18 cellular contexts compared by ENCODE assay signal in the genomic region with DNA sequence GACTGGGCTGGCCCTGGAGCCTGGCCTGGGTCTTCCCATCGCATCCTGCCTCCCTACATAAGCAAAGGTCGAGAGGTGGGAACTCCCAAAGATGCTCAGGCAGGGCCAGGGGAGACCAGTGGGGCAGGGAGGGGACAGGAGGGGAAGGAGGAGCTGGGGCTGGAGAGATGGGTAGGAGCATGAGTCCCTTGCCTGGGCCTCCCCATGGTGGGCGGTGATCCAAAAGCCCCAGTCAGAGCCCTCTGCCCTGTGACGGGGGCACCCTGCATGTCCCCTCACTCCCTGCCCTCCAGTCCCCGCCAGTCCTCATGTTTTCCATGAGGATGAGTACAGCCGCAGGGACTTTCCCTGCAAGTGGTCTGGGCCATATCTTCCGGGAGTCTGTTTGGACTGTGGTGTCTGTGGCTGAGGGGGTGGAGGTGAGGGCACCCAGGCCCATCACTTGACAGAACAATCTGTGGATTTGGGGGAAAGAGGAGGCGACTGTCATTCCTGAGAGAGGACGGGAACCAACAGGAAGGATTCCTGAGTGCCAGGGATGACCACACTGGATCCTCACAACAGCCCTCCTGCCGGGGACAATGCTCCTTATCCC. TPM values are rescaled to one million over a fixed set of nuclear protein-coding genes. Genes with fewer than 3 reads are reported as not detected.
DNase-seq lines count a peak whose midpoint lies in the region; ATAC-seq, FAIRE-seq and TF ChIP-seq lines count a peak whose summit lies in the region.
"Had no signal": no experiment of that assay in that cellular context is flagged by ENCODE, and none has a peak within 500 bp of the region (broad histone marks: within the 10 kb centered on the region; RNA-seq: fewer than 3 reads in every experiment).

No MANE protein-coding gene starts in this region.

- H3K23ac ChIP-seq in mesendoderm (ENCODE audit: low read length) = no peak overlapping the region

- WGBS in endodermal cell (ENCODE audit: insufficient coverage in 1 of 2, insufficient read length in 1 of 2), 2 experiments = 89 to 94% methylated on average over 3 to 10 of the region's 10 CpGs
- WGBS in smooth muscle cell (ENCODE audit: low lambda C conversion rate) = 49% methylated on average over 10 of the region's 10 CpGs
- WGBS in mesendoderm (ENCODE audit: extremely low coverage, insufficient coverage, low lambda C conversion rate) = no CpG with 5 or more reads among the region's 10 CpGs

- no peak overlapping the region for H2BK120ac ChIP-seq in mesendoderm (ENCODE audit: low read depth, low read length)

- no peaks in the 10 kb centered on the region for H3K27me3 Mint-ChIP-seq in endodermal cell (ENCODE audit: insufficient read depth)
- peaks cover 8% of the 10 kb centered on the region for H3K27me3 Mint-ChIP-seq in osteocyte (ENCODE audit: unreplicated experiment)

- H3K4me1 Mint-ChIP-seq in endodermal cell = peaks cover 3% of the 10 kb centered on the region
- no peaks in the 10 kb centered on the region for H3K4me1 Mint-ChIP-seq in osteocyte (ENCODE audit: unreplicated experiment)
- H3K4me1 Mint-ChIP-seq: CD8-positive, alpha-beta memory T cell had no signal

- H3K9me3 Mint-ChIP-seq in endodermal cell = peaks cover 11% of the 10 kb centered on the region
- H3K9me3 Mint-ChIP-seq in osteocyte (ENCODE audit: unreplicated experiment) = peaks cover 14% of the 10 kb centered on the region

- peaks cover 10% of the 10 kb centered on the region for H3K9me3 ChIP-seq in endodermal cell (ENCODE audit: control insufficient read depth, low read length)
- H3K9me3 ChIP-seq in mucosa of descending colon = no peaks in the 10 kb centered on the region
- H3K9me3 ChIP-seq in smooth muscle cell (replicated peaks; ENCODE audit: low read depth) = peaks cover 9% of the 10 kb centered on the region
- H3K9me3 ChIP-seq: Caco-2 had no signal

- H2AFZ ChIP-seq in smooth muscle cell (ENCODE audit: low read depth) = no peak overlapping the region
- H2AFZ ChIP-seq: GM23248 had no signal

- peaks cover 12% of the 10 kb centered on the region for H3F3A ChIP-seq in smooth muscle cell (ENCODE audit: low read depth)

- no peak overlapping the region for H3K4me3 Mint-ChIP-seq in endodermal cell
- H3K4me3 Mint-ChIP-seq in osteocyte (ENCODE audit: unreplicated experiment) = no peak overlapping the region
- H3K4me3 Mint-ChIP-seq: CD14-positive monocyte; CD8-positive, alpha-beta memory T cell had no signal

- no peak for TF ChIP-seq POLR2A in GM12891 (IDR thresholded peaks at IDR 0.05; ENCODE audit: low read depth, low read length)

- peak; percentile 17 for ATAC-seq in mucosa of descending colon
- ATAC-seq: HCT116, HepG2 had no signal

- H3K4me1 ChIP-seq in endodermal cell (ENCODE audit: control insufficient read depth, insufficient read depth, low read length) = no peaks in the 10 kb centered on the region
- no peaks in the 10 kb centered on the region for H3K4me1 ChIP-seq in mucosa of descending colon (ENCODE audit: low read depth)
- peaks cover 6% of the 10 kb centered on the region for H3K4me1 ChIP-seq in smooth muscle cell (ENCODE audit: low read depth)
- no peaks in the 10 kb centered on the region for H3K4me1 ChIP-seq in mesendoderm (ENCODE audit: control insufficient read depth, low read depth, low read length)
- H3K4me1 ChIP-seq: Caco-2 had no signal

- H3K4me3 ChIP-seq in endodermal cell (ENCODE audit: low read length) (no peak overlapping the region), mucosa of descending colon (no peak overlapping the region), smooth muscle cell (no peak overlapping the region), mesendoderm (ENCODE audit: low read length) (no peak overlapping the region)
- H3K4me3 ChIP-seq: A549, GM23248 had no signal

- no peak for FAIRE-seq in GM12891 (lab: Jason Lieb, UNC)
- FAIRE-seq: A549, H54, HepG2 had no signal

- peak overlapping the region; percentile 40 for H3K4me2 ChIP-seq in smooth muscle cell
- no peak overlapping the region for H3K4me2 ChIP-seq in mesendoderm (ENCODE audit: low read length)
- H3K4me2 ChIP-seq: A549 had no signal

- H3K27ac ChIP-seq in endodermal cell (ENCODE audit: low read depth, low read length) = no peak overlapping the region
- peak overlapping the region; percentile 81 for H3K27ac ChIP-seq in smooth muscle cell (ENCODE audit: low read depth)
- no peak overlapping the region for H3K27ac ChIP-seq in mesendoderm (ENCODE audit: low read depth, low read length)
- H3K27ac ChIP-seq: GM23248 had no signal

- no peak overlapping the region for H3K56ac ChIP-seq in mesendoderm (ENCODE audit: low read length)

- H3K79me2 ChIP-seq in smooth muscle cell (ENCODE audit: low read depth) (peaks cover 20% of the 10 kb centered on the region), mesendoderm (ENCODE audit: control insufficient read depth, insufficient read depth, low read length) (no peaks in the 10 kb centered on the region)

- intact Hi-C loops in mucosa of descending colon (cut with DNase I, micrococcal nuclease) = no loop called here

- H3K36me3 ChIP-seq in endodermal cell (ENCODE audit: control insufficient read depth, insufficient read depth, low read length) (no peaks in the 10 kb centered on the region), mucosa of descending colon (ENCODE audit: low read depth) (no peaks in the 10 kb centered on the region), smooth muscle cell (ENCODE audit: low read depth) (no peaks in the 10 kb centered on the region), mesendoderm (ENCODE audit: control insufficient read depth, insufficient read depth, low read length) (no peaks in the 10 kb centered on the region)

- no peaks in the 10 kb centered on the region for H3K79me1 ChIP-seq in mesendoderm (ENCODE audit: low read length)

- no peak overlapping the region for H3K9ac ChIP-seq in endodermal cell (ENCODE audit: extremely low read depth, low read length, poor library complexity, severe bottlenecking)
- H3K9ac ChIP-seq in smooth muscle cell (ENCODE audit: low read depth) = peak overlapping the region; percentile 51
- H3K9ac ChIP-seq in mesendoderm (ENCODE audit: low read length) = no peak overlapping the region
- H3K9ac ChIP-seq: GM23248 had no signal

- no peaks in the 10 kb centered on the region for H4K20me1 ChIP-seq in smooth muscle cell (ENCODE audit: low read depth)

- H2BK15ac ChIP-seq in mesendoderm (replicated peaks; ENCODE audit: low read depth) = no peak overlapping the region

- no peak overlapping the region for H4K5ac ChIP-seq in mesendoderm (ENCODE audit: low read length)

- no peak for TF ChIP-seq CTCF in endodermal cell (conservative IDR thresholded peaks at IDR 0.05)
- TF ChIP-seq CTCF in mucosa of descending colon (IDR thresholded peaks at IDR 0.05) = no peak
- no peak for TF ChIP-seq CTCF in smooth muscle cell (IDR thresholded peaks at IDR 0.05; ENCODE audit: borderline replicate concordance, insufficient read depth, poor library complexity, severe bottlenecking)
- TF ChIP-seq CTCF in osteocyte (IDR thresholded peaks at IDR 0.05) = no peak

- H3K27ac Mint-ChIP-seq in endodermal cell (peak overlapping the region; percentile 40), osteocyte (ENCODE audit: unreplicated experiment) (no peak overlapping the region)
- H3K27ac Mint-ChIP-seq: CD8-positive, alpha-beta memory T cell had no signal

- DNase-seq in RPMI7951 (ENCODE audit: low read depth) (peak; percentile 62), endodermal cell (no peak), mucosa of descending colon (no peak), smooth muscle cell (lab: John Stamatoyannopoulos, UW; ENCODE audit: unreplicated experiment) (peak; percentile 18), mesendoderm (no peak), osteocyte (ENCODE audit: extremely low spot score, unreplicated experiment) (no peak), GM12891 (ENCODE audit: insufficient read length, low spot score) (no peak), DMS 273 (lab: John Stamatoyannopoulos, UW; ENCODE audit: unreplicated experiment) (no peak)
- DNase-seq: Caco-2; CD8-positive, alpha-beta memory T cell; DMS53; GF-D8; GM23248 had no signal

- H3K36me3 Mint-ChIP-seq in endodermal cell (ENCODE audit: low read depth) = peaks cover 16% of the 10 kb centered on the region
- no peaks in the 10 kb centered on the region for H3K36me3 Mint-ChIP-seq in osteocyte (ENCODE audit: unreplicated experiment)
- H3K36me3 Mint-ChIP-seq: CD14-positive monocyte; CD8-positive, alpha-beta memory T cell had no signal

- H2BK5ac ChIP-seq in mesendoderm (ENCODE audit: low read length) = no peak overlapping the region

- H3K27me3 ChIP-seq in endodermal cell (ENCODE audit: control insufficient read depth, insufficient read depth, low read length, poor library complexity, severe bottlenecking) (no peaks in the 10 kb centered on the region), smooth muscle cell (ENCODE audit: low read depth) (no peaks in the 10 kb centered on the region), mesendoderm (ENCODE audit: insufficient read depth, low read length, poor library complexity) (no peaks in the 10 kb centered on the region)

- no peak overlapping the region for H3K18ac ChIP-seq in mesendoderm (ENCODE audit: low read length)

- no peak overlapping the region for H4K8ac ChIP-seq in mesendoderm (ENCODE audit: low read depth, low read length)

- no peak overlapping the region for H3K4ac ChIP-seq in mesendoderm (ENCODE audit: low read depth, low read length)

- no peak overlapping the region for H2AK5ac ChIP-seq in mesendoderm (ENCODE audit: low read length)

TF ChIP-seq in GM12891, 5 proteins besides CTCF, POLR2A, EP300 and RAD21 (continues in another document):
- no peak for TF ChIP-seq TAF1 (IDR thresholded peaks at IDR 0.05; ENCODE audit: low read depth, low read length)
- no peak for TF ChIP-seq POLR2AphosphoS5 (IDR thresholded peaks at IDR 0.05; ENCODE audit: low read depth, low read length)
- TF ChIP-seq PAX5 (IDR thresholded peaks at IDR 0.05; ENCODE audit: insufficient read depth, low read length, severe bottlenecking) = no peak

RNA-seq across cellular contexts. Expression of a gene that starts 9.3 kb away (rescaled TPM):
- 13.1 and 15.9 TPM in 2 replicates for total RNA-seq in RPMI7951 (2014; rRNA removed; shearing (Covaris generic))
- total RNA-seq in endodermal cell = 1 to 10 TPM; 1.1 to 3.8 TPM
- polyA plus RNA-seq in endodermal cell (2013, experiment 1 of 2) = 0.57 TPM
- polyA plus RNA-seq in endodermal cell (2013, experiment 2 of 2) = 0.87 TPM
- 10 to 100 TPM; 18.7 to 38.6 (median 25.4) TPM for total RNA-seq in mucosa of descending colon
- 12.2 and 16.9 TPM in 2 replicates for total RNA-seq in smooth muscle cell
- polyA plus RNA-seq in smooth muscle cell = 10.4 and 16.6 TPM in 2 replicates
- polyA plus RNA-seq in mesendoderm (2013, experiment 1 of 2) = 3.1 TPM
- 3.3 TPM for polyA plus RNA-seq in mesendoderm (2013, experiment 2 of 2)
- 0.31 and 0.40 TPM in 2 replicates for total RNA-seq in osteocyte
- polyA plus RNA-seq in GM12891 (2012; ENCODE audit: low read depth, missing spikeins) = not detected
- total RNA-seq: CD8-positive, alpha-beta memory T cell; HepG2 had no signal
- polyA plus RNA-seq: CD14-positive monocyte; CD8-positive, alpha-beta memory T cell had no signal

RNA-seq across cellular contexts. Expression of a gene that starts 42.0 kb away (rescaled TPM):
- 7.1 and 9.2 TPM in 2 replicates for total RNA-seq in RPMI7951 (2014; rRNA removed; shearing (Covaris generic))
- total RNA-seq in endodermal cell (under 1 TPM in 1 of 2 donors, not detected in 1; 0.24 TPM), mucosa of descending colon (10 to 100 TPM in 1 of 3 donors, 1 to 10 TPM in 2; 6.1 to 10.6 (median 7.7) TPM), smooth muscle cell (17.5 and 28.2 TPM in 2 replicates), osteocyte (not detected in 2 replicates)
- polyA plus RNA-seq in endodermal cell (2013, experiment 1 of 2) = 0.36 TPM
- not detected for polyA plus RNA-seq in endodermal cell (2013, experiment 2 of 2)
- polyA plus RNA-seq in smooth muscle cell = 29.3 and 39.6 TPM in 2 replicates
- polyA plus RNA-seq in mesendoderm (2013, experiment 1 of 2) = 0.56 TPM
- 0.53 TPM for polyA plus RNA-seq in mesendoderm (2013, experiment 2 of 2)
- polyA plus RNA-seq in GM12891 (2012; ENCODE audit: low read depth, missing spikeins) = 0.35 TPM
- total RNA-seq: CD8-positive, alpha-beta memory T cell; HepG2 had no signal
- polyA plus RNA-seq: CD14-positive monocyte; CD8-positive, alpha-beta memory T cell had no signal

Comparison
In these comparisons a context has a peak if more than half of its experiments do, and no peak if none do; other contexts are left out.
1. DNase-seq: peak in RPMI7951 (single experiment) and smooth muscle cell (single experiment); none in endodermal cell (single experiment), mucosa of descending colon (0 of 3), mesendoderm (single experiment), osteocyte (single experiment), GM12891 (single experiment) and DMS 273 (single experiment).